In genomic region chr11:2540521-2541320, GRCh38 we compare ENCODE assay signal across 23 cellular contexts.
DNase-seq lines count a peak whose midpoint lies in the region; ATAC-seq and TF ChIP-seq lines count a peak whose summit lies in the region.
"Had no signal": no experiment of that assay in that cellular context is flagged by ENCODE, and none has a peak within 500 bp of the region (broad histone marks: within the 10 kb centered on the region; RNA-seq: fewer than 3 reads in every experiment).

No MANE protein-coding gene starts in this region.

- no peak overlapping the region for H2AFZ ChIP-seq in neuronal stem cell (ENCODE audit: low read length)

- no peak overlapping the region for H3K4ac ChIP-seq in neuronal stem cell (ENCODE audit: low read length)

- H3K9ac ChIP-seq in BLaER1 (no peak overlapping the region), neuronal stem cell (ENCODE audit: low read depth, low read length, poor library complexity) (peak overlapping the region; percentile 32)

- peaks cover 45% of the 10 kb centered on the region for H3K4me1 ChIP-seq in BLaER1
- peaks cover 26% of the 10 kb centered on the region for H3K4me1 ChIP-seq in SJCRH30
- no peaks in the 10 kb centered on the region for H3K4me1 ChIP-seq in left ventricle myocardium inferior
- peaks cover 0 to 2% of the 10 kb centered on the region in 2 donors for H3K4me1 ChIP-seq in neuronal stem cell (ENCODE audit: control insufficient read depth in 2 of 2, insufficient read depth in 1 of 2, low read depth in 1 of 2, low read length in 2 of 2)
- H3K4me1 ChIP-seq: thyroid gland had no signal

- peak overlapping the region; percentile 83 for H2BK15ac ChIP-seq in neuronal stem cell (ENCODE audit: low read length)

- peak overlapping the region; percentile 38 for H3K18ac ChIP-seq in neuronal stem cell (ENCODE audit: low read length)

- ATAC-seq in SK-N-SH treated with all-trans-retinoic acid at 6 μM for 48 hours: no peak
- no peak for ATAC-seq in GM19324 (IDR thresholded peaks at IDR 0.05; ENCODE audit: low FRiP score, unreplicated experiment)
- ATAC-seq: HCT116 had no signal

- no peaks in the 10 kb centered on the region for H4K20me1 ChIP-seq in BLaER1

- no peaks in the 10 kb centered on the region for H3K36me3 ChIP-seq in BLaER1
- H3K36me3 ChIP-seq in SJCRH30: no peaks in the 10 kb centered on the region
- H3K36me3 ChIP-seq in left ventricle myocardium inferior: no peaks in the 10 kb centered on the region
- no peaks in the 10 kb centered on the region for H3K36me3 ChIP-seq in neuronal stem cell (replicated peaks in 1 of 2; ENCODE audit: control insufficient read depth in 2 of 2, insufficient read depth in 2 of 2, low read length in 2 of 2)
- H3K36me3 ChIP-seq: thyroid gland had no signal

- H3K4me3 ChIP-seq in BLaER1 (no peak overlapping the region), SJCRH30 (no peak overlapping the region), left ventricle myocardium inferior (no peak overlapping the region), neuronal stem cell (ENCODE audit: low read length in 2 of 2) (no peak overlapping the region)
- H3K4me3 ChIP-seq: thyroid gland had no signal

- peak overlapping the region; percentile 97 for H2AK5ac ChIP-seq in neuronal stem cell (ENCODE audit: low read depth, low read length)

- no peak overlapping the region for H3K23ac ChIP-seq in neuronal stem cell (ENCODE audit: low read depth, low read length, poor library complexity)

- no peaks in the 10 kb centered on the region for H3K9me3 ChIP-seq in BLaER1
- no peaks in the 10 kb centered on the region for H3K9me3 ChIP-seq in SJCRH30 (replicated peaks)
- H3K9me3 ChIP-seq in left ventricle myocardium inferior (replicated peaks): no peaks in the 10 kb centered on the region
- no peaks in the 10 kb centered on the region for H3K9me3 ChIP-seq in neuronal stem cell (replicated peaks in 1 of 2; ENCODE audit: control insufficient read depth in 2 of 2, insufficient read depth in 1 of 2, low read depth in 1 of 2, low read length in 2 of 2)
- H3K9me3 ChIP-seq: thyroid gland had no signal

- no peak overlapping the region for H2BK120ac ChIP-seq in neuronal stem cell (ENCODE audit: low read depth, low read length)

- TF ChIP-seq CTCF in left ventricle myocardium inferior (IDR thresholded peaks at IDR 0.05; ENCODE audit: borderline replicate concordance): no peak

- no peaks in the 10 kb centered on the region for H3K79me1 ChIP-seq in neuronal stem cell (ENCODE audit: low read depth, low read length)

- H3K27ac ChIP-seq in BLaER1 (peak overlapping the region; percentile 26; the same call in 1 of the 2 replicates), SJCRH30 (peak overlapping the region; percentile 83), left ventricle myocardium inferior (replicated peaks) (no peak overlapping the region), neuronal stem cell (replicated peaks; ENCODE audit: low read length) (no peak overlapping the region)
- H3K27ac ChIP-seq: RWPE1, thyroid gland had no signal

- H2BK5ac ChIP-seq in neuronal stem cell (ENCODE audit: low read length): no peak overlapping the region

- H4K8ac ChIP-seq in neuronal stem cell (ENCODE audit: low read depth, low read length): no peak overlapping the region

- H4K91ac ChIP-seq in neuronal stem cell (ENCODE audit: low read depth, low read length, poor library complexity): no peak overlapping the region

- H3K27me3 ChIP-seq in BLaER1 (no peaks in the 10 kb centered on the region), SJCRH30 (no peaks in the 10 kb centered on the region), left ventricle myocardium inferior (ENCODE audit: low read depth) (no peaks in the 10 kb centered on the region), neuronal stem cell (ENCODE audit: control insufficient read depth in 3 of 3, insufficient read depth in 3 of 3, low read depth in 1 of 3, low read length in 3 of 3) (no peaks in the 10 kb centered on the region)
- H3K27me3 ChIP-seq: thyroid gland had no signal

- DNase-seq in SJCRH30 (no peak), left ventricle myocardium inferior (peak; percentile 14), neuronal stem cell (ENCODE audit: low spot score) (no peak), SIG-M5 (lab: John Stamatoyannopoulos, UW) (no peak), RPMI8226 (no peak)
- DNase-seq: activated CD4-positive, alpha-beta memory T cell treated with anti-CD3 and anti-CD28 coated beads, Interleukin-2, amount 10 ng/mL, durations not matched to agents 7 days and 5 days; activated CD4-positive, CD25-positive, alpha-beta regulatory T cell; activated naive CD4-positive, alpha-beta T cell; anterior cingulate cortex; CD4-positive, alpha-beta memory T cell; central memory CD4-positive, alpha-beta T cell; EL; IMR-90; NCI-H2029 treated with DMSO at 0.1 percent for 48 hours; NCI-H226; NCI-H774; occipital lobe had no signal

- H3K4me2 ChIP-seq in BLaER1: peak overlapping the region; percentile 65
- no peak overlapping the region for H3K4me2 ChIP-seq in neuronal stem cell (ENCODE audit: insufficient read depth, low read length, poor library complexity, severe bottlenecking)

- H3K14ac ChIP-seq in neuronal stem cell (ENCODE audit: low read length): no peak overlapping the region

- intact Hi-C loops in left ventricle myocardium inferior (cut with micrococcal nuclease): no loop called here

- H2BK12ac ChIP-seq in neuronal stem cell (ENCODE audit: low read length): peak overlapping the region; percentile 30

- no CpG with 5 or more reads among the region's 21 CpGs for WGBS in neuronal stem cell (ENCODE audit: extremely low coverage in 2 of 2, insufficient read length in 2 of 2, insufficient replicate concordance in 1 of 2), 2 donors

TF ChIP-seq in SK-N-SH treated with all-trans-retinoic acid at 6 μM for 48 hours, 23 proteins besides CTCF, POLR2A, EP300 and RAD21:
- no peak for TF ChIP-seq ZFP30 (CRISPR knock-in tag; IDR thresholded peaks at IDR 0.05)
- no peak for TF ChIP-seq ARNTL (CRISPR knock-in tag; IDR thresholded peaks at IDR 0.05; ENCODE audit: borderline replicate concordance, low read depth)
- TF ChIP-seq BACH2 (CRISPR knock-in tag; IDR thresholded peaks at IDR 0.05; ENCODE audit: borderline replicate concordance): no peak
- no peak for TF ChIP-seq CREB5 (CRISPR knock-in tag; IDR thresholded peaks at IDR 0.05; ENCODE audit: low read depth)
- no peak for TF ChIP-seq OSR1 (CRISPR knock-in tag; IDR thresholded peaks at IDR 0.05)
- TF ChIP-seq TOX (CRISPR knock-in tag; IDR thresholded peaks at IDR 0.05; ENCODE audit: borderline replicate concordance): no peak
- no peak for TF ChIP-seq POU6F1 (CRISPR knock-in tag; IDR thresholded peaks at IDR 0.05; ENCODE audit: borderline replicate concordance, low read depth)
- no peak for TF ChIP-seq CSRNP3 (CRISPR knock-in tag; IDR thresholded peaks at IDR 0.05)
- TF ChIP-seq SNAI2 (CRISPR knock-in tag; IDR thresholded peaks at IDR 0.05): no peak

Comparison
In these comparisons a context has a peak if more than half of its experiments do, and no peak if none do; other contexts are left out.
1. H3K27ac ChIP-seq: peak in BLaER1 (single experiment) and SJCRH30 (single experiment); none in left ventricle myocardium inferior (single experiment) and neuronal stem cell (single experiment).